1 cellular context compared by ENCODE assay signal in the genomic region with DNA sequence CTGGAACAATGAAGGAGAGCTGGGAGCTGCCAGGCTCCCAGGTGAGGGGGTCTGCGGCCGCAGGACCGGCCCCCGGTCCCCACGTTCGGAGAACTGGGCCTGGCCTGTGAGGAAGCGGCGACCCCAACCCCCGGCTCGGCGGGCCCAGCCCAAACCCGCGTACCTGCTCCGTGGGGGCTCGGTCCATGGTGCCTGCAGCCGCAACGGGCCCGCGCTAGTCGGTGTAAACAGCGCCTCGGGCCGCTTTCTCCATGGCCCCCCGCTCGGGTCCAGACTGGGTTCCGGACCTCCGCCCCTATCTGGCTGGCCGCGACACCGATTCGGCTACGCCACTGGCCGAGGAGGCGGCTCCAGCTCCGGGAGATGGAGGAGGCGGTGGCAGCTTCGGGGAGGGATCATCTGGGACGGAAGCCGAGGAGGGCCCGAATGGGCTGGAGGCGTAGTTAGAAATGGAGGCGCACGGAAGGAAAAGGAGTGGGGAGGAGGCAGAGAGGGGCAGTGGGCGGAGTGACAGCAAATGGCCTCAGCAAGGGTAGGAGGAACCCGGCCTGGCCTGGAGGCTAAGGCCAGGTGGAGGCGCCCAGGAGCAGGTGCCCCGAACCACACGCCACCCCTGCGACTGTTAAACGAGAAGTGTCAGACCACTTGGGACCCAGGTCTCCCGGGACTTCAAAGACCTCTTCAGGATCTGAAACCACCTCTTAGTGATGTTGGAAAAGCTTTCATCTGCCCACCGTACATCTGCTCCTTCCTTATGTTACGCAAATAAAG.
TF ChIP-seq lines count a peak whose summit lies in the region.

A gene with protein sequence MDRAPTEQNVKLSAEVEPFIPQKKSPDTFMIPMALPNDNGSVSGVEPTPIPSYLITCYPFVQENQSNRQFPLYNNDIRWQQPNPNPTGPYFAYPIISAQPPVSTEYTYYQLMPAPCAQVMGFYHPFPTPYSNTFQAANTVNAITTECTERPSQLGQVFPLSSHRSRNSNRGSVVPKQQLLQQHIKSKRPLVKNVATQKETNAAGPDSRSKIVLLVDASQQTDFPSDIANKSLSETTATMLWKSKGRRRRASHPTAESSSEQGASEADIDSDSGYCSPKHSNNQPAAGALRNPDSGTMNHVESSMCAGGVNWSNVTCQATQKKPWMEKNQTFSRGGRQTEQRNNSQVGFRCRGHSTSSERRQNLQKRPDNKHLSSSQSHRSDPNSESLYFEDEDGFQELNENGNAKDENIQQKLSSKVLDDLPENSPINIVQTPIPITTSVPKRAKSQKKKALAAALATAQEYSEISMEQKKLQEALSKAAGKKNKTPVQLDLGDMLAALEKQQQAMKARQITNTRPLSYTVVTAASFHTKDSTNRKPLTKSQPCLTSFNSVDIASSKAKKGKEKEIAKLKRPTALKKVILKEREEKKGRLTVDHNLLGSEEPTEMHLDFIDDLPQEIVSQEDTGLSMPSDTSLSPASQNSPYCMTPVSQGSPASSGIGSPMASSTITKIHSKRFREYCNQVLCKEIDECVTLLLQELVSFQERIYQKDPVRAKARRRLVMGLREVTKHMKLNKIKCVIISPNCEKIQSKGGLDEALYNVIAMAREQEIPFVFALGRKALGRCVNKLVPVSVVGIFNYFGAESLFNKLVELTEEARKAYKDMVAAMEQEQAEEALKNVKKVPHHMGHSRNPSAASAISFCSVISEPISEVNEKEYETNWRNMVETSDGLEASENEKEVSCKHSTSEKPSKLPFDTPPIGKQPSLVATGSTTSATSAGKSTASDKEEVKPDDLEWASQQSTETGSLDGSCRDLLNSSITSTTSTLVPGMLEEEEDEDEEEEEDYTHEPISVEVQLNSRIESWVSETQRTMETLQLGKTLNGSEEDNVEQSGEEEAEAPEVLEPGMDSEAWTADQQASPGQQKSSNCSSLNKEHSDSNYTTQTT (minus strand): TSS at position 334 of the 771 bp plus-strand sequence. CDS start 147 bp downstream, at position 187.

TF ChIP-seq in WTC11, 78 proteins besides CTCF, POLR2A, EP300 and RAD21 (continued from another document and continues in another):
- TF ChIP-seq, protein P1, sequence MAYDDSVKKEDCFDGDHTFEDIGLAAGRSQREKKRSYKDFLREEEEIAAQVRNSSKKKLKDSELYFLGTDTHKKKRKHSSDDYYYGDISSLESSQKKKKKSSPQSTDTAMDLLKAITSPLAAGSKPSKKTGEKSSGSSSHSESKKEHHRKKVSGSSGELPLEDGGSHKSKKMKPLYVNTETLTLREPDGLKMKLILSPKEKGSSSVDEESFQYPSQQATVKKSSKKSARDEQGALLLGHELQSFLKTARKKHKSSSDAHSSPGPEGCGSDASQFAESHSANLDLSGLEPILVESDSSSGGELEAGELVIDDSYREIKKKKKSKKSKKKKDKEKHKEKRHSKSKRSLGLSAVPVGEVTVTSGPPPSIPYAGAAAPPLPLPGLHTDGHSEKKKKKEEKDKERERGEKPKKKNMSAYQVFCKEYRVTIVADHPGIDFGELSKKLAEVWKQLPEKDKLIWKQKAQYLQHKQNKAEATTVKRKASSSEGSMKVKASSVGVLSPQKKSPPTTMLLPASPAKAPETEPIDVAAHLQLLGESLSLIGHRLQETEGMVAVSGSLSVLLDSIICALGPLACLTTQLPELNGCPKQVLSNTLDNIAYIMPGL (CRISPR knock-in tag; IDR thresholded peaks at IDR 0.05) = peak; percentile 87; the same call in 1 of the 2 replicates
- TF ChIP-seq NR2C2 (CRISPR knock-in tag; IDR thresholded peaks at IDR 0.05) (no peak), ZNF671 (CRISPR knock-in tag; IDR thresholded peaks at IDR 0.05) (no peak), ZNF396 (CRISPR knock-in tag; IDR thresholded peaks at IDR 0.05; ENCODE audit: borderline replicate concordance) (no peak), RORB (CRISPR knock-in tag; IDR thresholded peaks at IDR 0.05) (no peak), TP53 (CRISPR knock-in tag; IDR thresholded peaks at IDR 0.05) (0 out of 2 replicates have a peak, but pooled peaks have one; percentile 87), TCF7 (CRISPR knock-in tag; IDR thresholded peaks at IDR 0.05; ENCODE audit: low read depth) (no peak), NFE2L1 (CRISPR knock-in tag; IDR thresholded peaks at IDR 0.05) (0 out of 2 replicates have a peak, but pooled peaks have one; percentile 69), ZNF416 (CRISPR knock-in tag; IDR thresholded peaks at IDR 0.05) (0 out of 2 replicates have a peak, but pooled peaks have one; percentile 46), NR3C1 (CRISPR knock-in tag; conservative IDR thresholded peaks at IDR 0.05; ENCODE audit: low read depth) (no peak), NFATC4 (CRISPR knock-in tag; IDR thresholded peaks at IDR 0.05) (no peak), CBFB (CRISPR knock-in tag; IDR thresholded peaks at IDR 0.05; ENCODE audit: low read depth) (no peak), FOXJ3 (CRISPR knock-in tag; IDR thresholded peaks at IDR 0.05; ENCODE audit: borderline replicate concordance) (no peak), RELA (CRISPR knock-in tag; IDR thresholded peaks at IDR 0.05; ENCODE audit: borderline replicate concordance) (peak; percentile 44; the same call in 1 of the 2 replicates), NFYB (CRISPR knock-in tag; conservative IDR thresholded peaks at IDR 0.05; ENCODE audit: low read depth) (no peak), SP1 (CRISPR knock-in tag; conservative IDR thresholded peaks at IDR 0.05) (peak; percentile 96), ZNF263 (CRISPR knock-in tag; IDR thresholded peaks at IDR 0.05; ENCODE audit: low read depth) (no peak), ZNF121 (CRISPR knock-in tag; IDR thresholded peaks at IDR 0.05) (no peak), ZNF423 (CRISPR knock-in tag; IDR thresholded peaks at IDR 0.05) (no peak), ZNF232 (CRISPR knock-in tag; IDR thresholded peaks at IDR 0.05) (peak; percentile 40; the same call in 1 of the 2 replicates), ESRRA (CRISPR knock-in tag; IDR thresholded peaks at IDR 0.05; ENCODE audit: borderline replicate concordance) (0 out of 2 replicates have a peak, but pooled peaks have one; percentile 41), JUN (CRISPR knock-in tag; IDR thresholded peaks at IDR 0.05) (no peak), ZNF138 (CRISPR knock-in tag; conservative IDR thresholded peaks at IDR 0.05) (no peak; the same call in 1 of the 2 replicates), ZNF317 (CRISPR knock-in tag; IDR thresholded peaks at IDR 0.05; ENCODE audit: borderline replicate concordance, low read depth) (no peak), CREB1 (CRISPR knock-in tag; IDR thresholded peaks at IDR 0.05) (0 out of 2 replicates have a peak, but pooled peaks have one; percentile 26), NR1H2 (CRISPR knock-in tag; IDR thresholded peaks at IDR 0.05) (no peak), EMX1 (CRISPR knock-in tag; IDR thresholded peaks at IDR 0.05) (no peak), MXD4 (CRISPR knock-in tag; IDR thresholded peaks at IDR 0.05; ENCODE audit: borderline replicate concordance) (no peak), PRRX2 (CRISPR knock-in tag; IDR thresholded peaks at IDR 0.05) (no peak)
- TF ChIP-seq, protein P2, sequence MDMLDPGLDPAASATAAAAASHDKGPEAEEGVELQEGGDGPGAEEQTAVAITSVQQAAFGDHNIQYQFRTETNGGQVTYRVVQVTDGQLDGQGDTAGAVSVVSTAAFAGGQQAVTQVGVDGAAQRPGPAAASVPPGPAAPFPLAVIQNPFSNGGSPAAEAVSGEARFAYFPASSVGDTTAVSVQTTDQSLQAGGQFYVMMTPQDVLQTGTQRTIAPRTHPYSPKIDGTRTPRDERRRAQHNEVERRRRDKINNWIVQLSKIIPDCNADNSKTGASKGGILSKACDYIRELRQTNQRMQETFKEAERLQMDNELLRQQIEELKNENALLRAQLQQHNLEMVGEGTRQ (CRISPR knock-in tag; IDR thresholded peaks at IDR 0.05) = 0 out of 2 replicates have a peak, but pooled peaks have one; percentile 48
- TF ChIP-seq, protein P3, sequence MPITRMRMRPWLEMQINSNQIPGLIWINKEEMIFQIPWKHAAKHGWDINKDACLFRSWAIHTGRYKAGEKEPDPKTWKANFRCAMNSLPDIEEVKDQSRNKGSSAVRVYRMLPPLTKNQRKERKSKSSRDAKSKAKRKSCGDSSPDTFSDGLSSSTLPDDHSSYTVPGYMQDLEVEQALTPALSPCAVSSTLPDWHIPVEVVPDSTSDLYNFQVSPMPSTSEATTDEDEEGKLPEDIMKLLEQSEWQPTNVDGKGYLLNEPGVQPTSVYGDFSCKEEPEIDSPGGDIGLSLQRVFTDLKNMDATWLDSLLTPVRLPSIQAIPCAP (CRISPR knock-in tag; IDR thresholded peaks at IDR 0.05) = 0 out of 2 replicates have a peak, but pooled peaks have one; percentile 64
- TF ChIP-seq, protein P4, sequence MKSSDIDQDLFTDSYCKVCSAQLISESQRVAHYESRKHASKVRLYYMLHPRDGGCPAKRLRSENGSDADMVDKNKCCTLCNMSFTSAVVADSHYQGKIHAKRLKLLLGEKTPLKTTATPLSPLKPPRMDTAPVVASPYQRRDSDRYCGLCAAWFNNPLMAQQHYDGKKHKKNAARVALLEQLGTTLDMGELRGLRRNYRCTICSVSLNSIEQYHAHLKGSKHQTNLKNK (CRISPR knock-in tag; IDR thresholded peaks at IDR 0.05) = no peak
- TF ChIP-seq, protein P5, sequence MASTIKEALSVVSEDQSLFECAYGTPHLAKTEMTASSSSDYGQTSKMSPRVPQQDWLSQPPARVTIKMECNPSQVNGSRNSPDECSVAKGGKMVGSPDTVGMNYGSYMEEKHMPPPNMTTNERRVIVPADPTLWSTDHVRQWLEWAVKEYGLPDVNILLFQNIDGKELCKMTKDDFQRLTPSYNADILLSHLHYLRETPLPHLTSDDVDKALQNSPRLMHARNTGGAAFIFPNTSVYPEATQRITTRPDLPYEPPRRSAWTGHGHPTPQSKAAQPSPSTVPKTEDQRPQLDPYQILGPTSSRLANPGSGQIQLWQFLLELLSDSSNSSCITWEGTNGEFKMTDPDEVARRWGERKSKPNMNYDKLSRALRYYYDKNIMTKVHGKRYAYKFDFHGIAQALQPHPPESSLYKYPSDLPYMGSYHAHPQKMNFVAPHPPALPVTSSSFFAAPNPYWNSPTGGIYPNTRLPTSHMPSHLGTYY (CRISPR knock-in tag; IDR thresholded peaks at IDR 0.05) = peak; percentile 8; the same call in 1 of the 2 replicates
- TF ChIP-seq, protein P6, sequence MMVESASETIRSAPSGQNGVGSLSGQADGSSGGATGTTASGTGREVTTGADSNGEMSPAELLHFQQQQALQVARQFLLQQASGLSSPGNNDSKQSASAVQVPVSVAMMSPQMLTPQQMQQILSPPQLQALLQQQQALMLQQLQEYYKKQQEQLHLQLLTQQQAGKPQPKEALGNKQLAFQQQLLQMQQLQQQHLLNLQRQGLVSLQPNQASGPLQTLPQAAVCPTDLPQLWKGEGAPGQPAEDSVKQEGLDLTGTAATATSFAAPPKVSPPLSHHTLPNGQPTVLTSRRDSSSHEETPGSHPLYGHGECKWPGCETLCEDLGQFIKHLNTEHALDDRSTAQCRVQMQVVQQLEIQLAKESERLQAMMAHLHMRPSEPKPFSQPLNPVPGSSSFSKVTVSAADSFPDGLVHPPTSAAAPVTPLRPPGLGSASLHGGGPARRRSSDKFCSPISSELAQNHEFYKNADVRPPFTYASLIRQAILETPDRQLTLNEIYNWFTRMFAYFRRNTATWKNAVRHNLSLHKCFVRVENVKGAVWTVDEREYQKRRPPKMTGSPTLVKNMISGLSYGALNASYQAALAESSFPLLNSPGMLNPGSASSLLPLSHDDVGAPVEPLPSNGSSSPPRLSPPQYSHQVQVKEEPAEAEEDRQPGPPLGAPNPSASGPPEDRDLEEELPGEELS (CRISPR knock-in tag; IDR thresholded peaks at IDR 0.05) = no peak
- TF ChIP-seq, protein P7, sequence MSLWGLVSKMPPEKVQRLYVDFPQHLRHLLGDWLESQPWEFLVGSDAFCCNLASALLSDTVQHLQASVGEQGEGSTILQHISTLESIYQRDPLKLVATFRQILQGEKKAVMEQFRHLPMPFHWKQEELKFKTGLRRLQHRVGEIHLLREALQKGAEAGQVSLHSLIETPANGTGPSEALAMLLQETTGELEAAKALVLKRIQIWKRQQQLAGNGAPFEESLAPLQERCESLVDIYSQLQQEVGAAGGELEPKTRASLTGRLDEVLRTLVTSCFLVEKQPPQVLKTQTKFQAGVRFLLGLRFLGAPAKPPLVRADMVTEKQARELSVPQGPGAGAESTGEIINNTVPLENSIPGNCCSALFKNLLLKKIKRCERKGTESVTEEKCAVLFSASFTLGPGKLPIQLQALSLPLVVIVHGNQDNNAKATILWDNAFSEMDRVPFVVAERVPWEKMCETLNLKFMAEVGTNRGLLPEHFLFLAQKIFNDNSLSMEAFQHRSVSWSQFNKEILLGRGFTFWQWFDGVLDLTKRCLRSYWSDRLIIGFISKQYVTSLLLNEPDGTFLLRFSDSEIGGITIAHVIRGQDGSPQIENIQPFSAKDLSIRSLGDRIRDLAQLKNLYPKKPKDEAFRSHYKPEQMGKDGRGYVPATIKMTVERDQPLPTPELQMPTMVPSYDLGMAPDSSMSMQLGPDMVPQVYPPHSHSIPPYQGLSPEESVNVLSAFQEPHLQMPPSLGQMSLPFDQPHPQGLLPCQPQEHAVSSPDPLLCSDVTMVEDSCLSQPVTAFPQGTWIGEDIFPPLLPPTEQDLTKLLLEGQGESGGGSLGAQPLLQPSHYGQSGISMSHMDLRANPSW (CRISPR knock-in tag; conservative IDR thresholded peaks at IDR 0.05; ENCODE audit: low read depth) = no peak
- TF ChIP-seq, protein P8, sequence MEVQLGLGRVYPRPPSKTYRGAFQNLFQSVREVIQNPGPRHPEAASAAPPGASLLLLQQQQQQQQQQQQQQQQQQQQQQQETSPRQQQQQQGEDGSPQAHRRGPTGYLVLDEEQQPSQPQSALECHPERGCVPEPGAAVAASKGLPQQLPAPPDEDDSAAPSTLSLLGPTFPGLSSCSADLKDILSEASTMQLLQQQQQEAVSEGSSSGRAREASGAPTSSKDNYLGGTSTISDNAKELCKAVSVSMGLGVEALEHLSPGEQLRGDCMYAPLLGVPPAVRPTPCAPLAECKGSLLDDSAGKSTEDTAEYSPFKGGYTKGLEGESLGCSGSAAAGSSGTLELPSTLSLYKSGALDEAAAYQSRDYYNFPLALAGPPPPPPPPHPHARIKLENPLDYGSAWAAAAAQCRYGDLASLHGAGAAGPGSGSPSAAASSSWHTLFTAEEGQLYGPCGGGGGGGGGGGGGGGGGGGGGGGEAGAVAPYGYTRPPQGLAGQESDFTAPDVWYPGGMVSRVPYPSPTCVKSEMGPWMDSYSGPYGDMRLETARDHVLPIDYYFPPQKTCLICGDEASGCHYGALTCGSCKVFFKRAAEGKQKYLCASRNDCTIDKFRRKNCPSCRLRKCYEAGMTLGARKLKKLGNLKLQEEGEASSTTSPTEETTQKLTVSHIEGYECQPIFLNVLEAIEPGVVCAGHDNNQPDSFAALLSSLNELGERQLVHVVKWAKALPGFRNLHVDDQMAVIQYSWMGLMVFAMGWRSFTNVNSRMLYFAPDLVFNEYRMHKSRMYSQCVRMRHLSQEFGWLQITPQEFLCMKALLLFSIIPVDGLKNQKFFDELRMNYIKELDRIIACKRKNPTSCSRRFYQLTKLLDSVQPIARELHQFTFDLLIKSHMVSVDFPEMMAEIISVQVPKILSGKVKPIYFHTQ (CRISPR knock-in tag; IDR thresholded peaks at IDR 0.05) = no peak
- TF ChIP-seq, protein P9, sequence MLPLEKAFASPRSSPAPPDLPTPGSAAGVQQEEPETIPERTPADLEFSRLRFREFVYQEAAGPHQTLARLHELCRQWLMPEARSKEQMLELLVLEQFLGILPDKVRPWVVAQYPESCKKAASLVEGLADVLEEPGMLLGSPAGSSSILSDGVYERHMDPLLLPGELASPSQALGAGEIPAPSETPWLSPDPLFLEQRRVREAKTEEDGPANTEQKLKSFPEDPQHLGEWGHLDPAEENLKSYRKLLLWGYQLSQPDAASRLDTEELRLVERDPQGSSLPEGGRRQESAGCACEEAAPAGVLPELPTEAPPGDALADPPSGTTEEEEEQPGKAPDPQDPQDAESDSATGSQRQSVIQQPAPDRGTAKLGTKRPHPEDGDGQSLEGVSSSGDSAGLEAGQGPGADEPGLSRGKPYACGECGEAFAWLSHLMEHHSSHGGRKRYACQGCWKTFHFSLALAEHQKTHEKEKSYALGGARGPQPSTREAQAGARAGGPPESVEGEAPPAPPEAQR (CRISPR knock-in tag; IDR thresholded peaks at IDR 0.05) = no peak
